Comparison of ENCODE assay signal across 12 cellular contexts in the genomic region with DNA sequence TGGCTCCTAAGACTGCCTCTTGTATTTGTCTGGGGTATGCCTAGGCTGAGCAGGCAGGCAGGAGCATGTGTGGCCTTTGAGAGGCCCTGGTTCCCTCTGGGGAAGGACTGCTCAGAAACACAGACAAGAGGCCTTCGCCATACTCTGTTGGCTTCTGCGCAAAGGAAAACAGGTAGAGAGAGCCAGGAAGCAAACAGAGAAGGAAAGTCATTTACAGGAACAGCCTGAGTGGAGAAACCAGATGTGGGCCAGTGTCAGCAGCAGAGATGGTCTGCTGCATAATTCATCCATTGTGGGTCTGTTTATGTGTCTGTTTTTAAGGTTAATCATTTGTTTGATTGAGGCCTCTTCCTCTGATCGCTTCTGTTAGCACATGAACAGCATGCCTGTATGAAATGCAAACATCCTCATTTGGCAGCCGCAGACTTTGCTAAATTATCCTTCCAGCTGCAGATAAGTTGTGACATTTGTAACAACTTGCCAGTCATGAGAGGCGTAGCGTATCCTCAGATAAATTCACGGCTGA.
A peak's percentile ranks its signal among the peaks of the same experiment; 100 is the strongest.
DNase-seq lines count a peak whose midpoint lies in the region; ATAC-seq and TF ChIP-seq lines count a peak whose summit lies in the region.
"Had no signal": no experiment of that assay in that cellular context is flagged by ENCODE, and none has a peak within 500 bp of the region (broad histone marks: within the 10 kb centered on the region; RNA-seq: fewer than 3 reads in every experiment).

No MANE protein-coding gene starts in this region.

- peak in 1 of 2 experiments; percentile 58; a peak in 1 of 4 replicates for TF ChIP-seq EP300 in SK-N-SH (IDR thresholded peaks at IDR 0.05; ENCODE audit: borderline replicate concordance in 1 of 2, low read depth in 1 of 2, low read length in 1 of 2)

- H3K27me3 ChIP-seq in SK-N-SH (ENCODE audit: insufficient read depth) (no peaks in the 10 kb centered on the region; the same call in 1 of the 2 replicates), brain microvascular endothelial cell (replicated peaks) (no peaks in the 10 kb centered on the region)
- H3K27me3 ChIP-seq: uterus had no signal

- no peaks in the 10 kb centered on the region for H3K9me2 ChIP-seq in SK-N-SH

- H3K79me2 ChIP-seq in SK-N-SH (ENCODE audit: insufficient read depth) = no peaks in the 10 kb centered on the region

- TF ChIP-seq RAD21 in SK-N-SH (IDR thresholded peaks at IDR 0.05; ENCODE audit: low read length) = no peak

- peak; percentile 47 for DNase-seq in SK-N-SH
- DNase-seq in Right ventricle myocardium inferior (ENCODE audit: missing footprints) = no peak
- DNase-seq in mucosa of descending colon = peak in 1 of 3 donors; percentile 31
- no peak for DNase-seq in GOT3 (lab: John Stamatoyannopoulos, UW)
- no peak for DNase-seq in SK-N-DZ (ENCODE audit: low spot score)
- DNase-seq in NCI-H1436 treated with DMSO at 0.1 percent for 48 hours (lab: John Stamatoyannopoulos, UW) = no peak
- no peak for DNase-seq in brain microvascular endothelial cell
- DNase-seq: activated CD4-positive, alpha-beta T cell treated with anti-CD3 and anti-CD28 coated beads, Interleukin-2, amount 50 U/mL, for 48 hours; activated gamma-delta T cell; NCI-H1105; uterus had no signal

- no peaks in the 10 kb centered on the region for H4K20me1 ChIP-seq in SK-N-SH (ENCODE audit: insufficient read depth)

- WGBS in SK-N-SH (ENCODE audit: low lambda C conversion rate) = 64% methylated on average over 7 of the region's 7 CpGs

- H3K27ac ChIP-seq in SK-N-SH (ENCODE audit: low read depth in 2 of 2, low read length in 1 of 2) (peak overlapping the region in 1 of 2 experiments; percentile 76; a peak in 2 of 4 replicates), brain microvascular endothelial cell (no peak overlapping the region)
- H3K27ac ChIP-seq: uterus had no signal

- in situ Hi-C loops in brain microvascular endothelial cell (cut with HindIII; ENCODE audit: low pct_ligation_motif_present, low sequenced_read_pairs) = no loop called here

- H3K9me3 ChIP-seq in SK-N-SH (no peaks in the 10 kb centered on the region), mucosa of descending colon (no peaks in the 10 kb centered on the region)
- H3K9me3 ChIP-seq: uterus had no signal

- CTCF ChIA-PET in SK-N-SH (lab: Yijun Ruan, JAX) = interaction anchor here (0.9 to 2.0 kb wide), 3 partner anchors 8 to 119 kb away, joined by 3 to 4 read pairs (median 4); no protein-coding TSS in a partner anchor

- peaks cover 0 to 43% of the 10 kb centered on the region in 2 experiments; a peak in 2 of 4 replicates for H3K4me1 ChIP-seq in SK-N-SH (ENCODE audit: control insufficient read depth in 1 of 2, insufficient read depth in 2 of 2, low read depth in 1 of 2, low read length in 1 of 2)
- H3K4me1 ChIP-seq in mucosa of descending colon (ENCODE audit: low read depth) = peaks cover 31% of the 10 kb centered on the region
- H3K4me1 ChIP-seq: uterus had no signal

- no peaks in the 10 kb centered on the region for H3K36me3 ChIP-seq in SK-N-SH (replicated peaks in 1 of 2; ENCODE audit: control insufficient read depth in 1 of 2, insufficient read depth in 2 of 2, low read length in 1 of 2)
- H3K36me3 ChIP-seq in mucosa of descending colon (ENCODE audit: low read depth) = no peaks in the 10 kb centered on the region
- no peaks in the 10 kb centered on the region for H3K36me3 ChIP-seq in brain microvascular endothelial cell (replicated peaks)
- H3K36me3 ChIP-seq: uterus had no signal

- no peak overlapping the region for H3K9ac ChIP-seq in SK-N-SH

- intact Hi-C loops in Right ventricle myocardium inferior (cut with DNase I) (no loop called here), mucosa of descending colon (cut with DNase I, micrococcal nuclease) (no loop called here)

- POLR2A ChIA-PET in SK-N-SH (lab: Yijun Ruan, JAX) = interaction anchor here (0.8 kb wide), 1 partner anchor 693 kb away, joined by 3 read pairs; a partner anchor contains a TSS

- H3K4me2 ChIP-seq in SK-N-SH = no peak overlapping the region

- H2AFZ ChIP-seq in SK-N-SH (ENCODE audit: low read depth) = no peak overlapping the region

- ATAC-seq in SK-N-SH treated with all-trans-retinoic acid at 6 μM for 48 hours = no peak
- peak; percentile 28 for ATAC-seq in Right ventricle myocardium inferior
- peak; percentile 60 for ATAC-seq in mucosa of descending colon

- H3F3A ChIP-seq in SK-N-SH (replicated peaks; ENCODE audit: insufficient read depth) = no peaks in the 10 kb centered on the region

- TF ChIP-seq CTCF in SK-N-SH (IDR thresholded peaks at IDR 0.05) = no peak
- TF ChIP-seq CTCF in mucosa of descending colon (IDR thresholded peaks at IDR 0.05) = no peak
- TF ChIP-seq CTCF in brain microvascular endothelial cell (IDR thresholded peaks at IDR 0.05; ENCODE audit: low read depth, low read length, missing control alignments) = no peak

- H3K4me3 ChIP-seq in SK-N-SH (ENCODE audit: low read depth in 2 of 2, low read length in 1 of 2) (no peak overlapping the region), mucosa of descending colon (no peak overlapping the region), brain microvascular endothelial cell (ENCODE audit: low read depth, low read length) (no peak overlapping the region)
- H3K4me3 ChIP-seq: uterus had no signal

TF ChIP-seq in SK-N-SH, 30 proteins besides CTCF, POLR2A, EP300 and RAD21 (continues in another document):
- TF ChIP-seq, protein P1, sequence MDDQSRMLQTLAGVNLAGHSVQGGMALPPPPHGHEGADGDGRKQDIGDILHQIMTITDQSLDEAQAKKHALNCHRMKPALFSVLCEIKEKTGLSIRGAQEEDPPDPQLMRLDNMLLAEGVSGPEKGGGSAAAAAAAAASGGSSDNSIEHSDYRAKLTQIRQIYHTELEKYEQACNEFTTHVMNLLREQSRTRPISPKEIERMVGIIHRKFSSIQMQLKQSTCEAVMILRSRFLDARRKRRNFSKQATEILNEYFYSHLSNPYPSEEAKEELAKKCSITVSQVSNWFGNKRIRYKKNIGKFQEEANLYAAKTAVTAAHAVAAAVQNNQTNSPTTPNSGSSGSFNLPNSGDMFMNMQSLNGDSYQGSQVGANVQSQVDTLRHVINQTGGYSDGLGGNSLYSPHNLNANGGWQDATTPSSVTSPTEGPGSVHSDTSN (IDR thresholded peaks at IDR 0.05) = no peak
- TF ChIP-seq, protein P2, sequence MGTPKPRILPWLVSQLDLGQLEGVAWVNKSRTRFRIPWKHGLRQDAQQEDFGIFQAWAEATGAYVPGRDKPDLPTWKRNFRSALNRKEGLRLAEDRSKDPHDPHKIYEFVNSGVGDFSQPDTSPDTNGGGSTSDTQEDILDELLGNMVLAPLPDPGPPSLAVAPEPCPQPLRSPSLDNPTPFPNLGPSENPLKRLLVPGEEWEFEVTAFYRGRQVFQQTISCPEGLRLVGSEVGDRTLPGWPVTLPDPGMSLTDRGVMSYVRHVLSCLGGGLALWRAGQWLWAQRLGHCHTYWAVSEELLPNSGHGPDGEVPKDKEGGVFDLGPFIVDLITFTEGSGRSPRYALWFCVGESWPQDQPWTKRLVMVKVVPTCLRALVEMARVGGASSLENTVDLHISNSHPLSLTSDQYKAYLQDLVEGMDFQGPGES (IDR thresholded peaks at IDR 0.05; ENCODE audit: low read depth, low read length) = no peak
- TF ChIP-seq, protein P3, sequence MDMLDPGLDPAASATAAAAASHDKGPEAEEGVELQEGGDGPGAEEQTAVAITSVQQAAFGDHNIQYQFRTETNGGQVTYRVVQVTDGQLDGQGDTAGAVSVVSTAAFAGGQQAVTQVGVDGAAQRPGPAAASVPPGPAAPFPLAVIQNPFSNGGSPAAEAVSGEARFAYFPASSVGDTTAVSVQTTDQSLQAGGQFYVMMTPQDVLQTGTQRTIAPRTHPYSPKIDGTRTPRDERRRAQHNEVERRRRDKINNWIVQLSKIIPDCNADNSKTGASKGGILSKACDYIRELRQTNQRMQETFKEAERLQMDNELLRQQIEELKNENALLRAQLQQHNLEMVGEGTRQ (IDR thresholded peaks at IDR 0.05; ENCODE audit: borderline replicate concordance, low read depth, low read length) = no peak
- TF ChIP-seq FOXJ3 (CRISPR knock-in tag; IDR thresholded peaks at IDR 0.05) = 0 out of 2 replicates have a peak, but pooled peaks have one; percentile 21
- TF ChIP-seq GABPA (IDR thresholded peaks at IDR 0.05; ENCODE audit: low read depth) = no peak
- no peak for TF ChIP-seq TAF1 (IDR thresholded peaks at IDR 0.05; ENCODE audit: borderline replicate concordance, low read depth, low read length)

TF ChIP-seq in SK-N-SH treated with all-trans-retinoic acid at 6 μM for 48 hours, 23 proteins besides CTCF, POLR2A, EP300 and RAD21 (continues in another document):
- TF ChIP-seq RARB (CRISPR knock-in tag; IDR thresholded peaks at IDR 0.05) = no peak
- TF ChIP-seq OSR1 (CRISPR knock-in tag; IDR thresholded peaks at IDR 0.05) = no peak
- no peak for TF ChIP-seq ARNTL (CRISPR knock-in tag; IDR thresholded peaks at IDR 0.05; ENCODE audit: borderline replicate concordance, low read depth)
- TF ChIP-seq GLIS3 (CRISPR knock-in tag; IDR thresholded peaks at IDR 0.05) = no peak
- TF ChIP-seq, protein P4, sequence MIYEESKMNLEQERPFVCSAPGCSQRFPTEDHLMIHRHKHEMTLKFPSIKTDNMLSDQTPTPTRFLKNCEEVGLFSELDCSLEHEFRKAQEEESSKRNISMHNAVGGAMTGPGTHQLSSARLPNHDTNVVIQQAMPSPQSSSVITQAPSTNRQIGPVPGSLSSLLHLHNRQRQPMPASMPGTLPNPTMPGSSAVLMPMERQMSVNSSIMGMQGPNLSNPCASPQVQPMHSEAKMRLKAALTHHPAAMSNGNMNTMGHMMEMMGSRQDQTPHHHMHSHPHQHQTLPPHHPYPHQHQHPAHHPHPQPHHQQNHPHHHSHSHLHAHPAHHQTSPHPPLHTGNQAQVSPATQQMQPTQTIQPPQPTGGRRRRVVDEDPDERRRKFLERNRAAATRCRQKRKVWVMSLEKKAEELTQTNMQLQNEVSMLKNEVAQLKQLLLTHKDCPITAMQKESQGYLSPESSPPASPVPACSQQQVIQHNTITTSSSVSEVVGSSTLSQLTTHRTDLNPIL (CRISPR knock-in tag; IDR thresholded peaks at IDR 0.05; ENCODE audit: low read depth) = no peak
- no peak for TF ChIP-seq CSDC2 (CRISPR knock-in tag; IDR thresholded peaks at IDR 0.05)
